In the genomic region with DNA sequence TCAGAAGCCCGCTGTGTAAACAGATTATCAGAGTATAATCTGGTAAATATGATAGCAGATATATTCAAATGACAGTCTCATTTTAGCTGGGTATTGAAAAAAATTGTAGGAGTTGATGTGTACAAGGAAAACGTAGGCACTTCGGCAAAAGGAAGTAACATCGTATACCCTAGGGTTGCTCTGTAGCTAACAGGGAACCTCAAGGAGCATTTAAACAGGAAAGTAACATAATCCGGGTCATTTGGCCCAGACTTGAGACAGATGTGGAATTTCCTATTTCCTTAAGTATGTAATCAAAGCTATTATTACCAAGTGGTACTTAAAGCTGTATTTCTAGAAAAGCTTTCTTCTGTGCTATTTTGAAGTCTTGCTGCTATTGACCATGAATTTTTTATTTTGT, we compare ENCODE assay signal across 24 cellular contexts.
DNase-seq lines count a peak whose midpoint lies in the region; ATAC-seq and TF ChIP-seq lines count a peak whose summit lies in the region.
"Had no signal": no experiment of that assay in that cellular context is flagged by ENCODE, and none has a peak within 500 bp of the region (broad histone marks: within the 10 kb centered on the region; RNA-seq: fewer than 3 reads in every experiment).

No MANE protein-coding gene starts in this region.

- DNase-seq in EH (ENCODE audit: low read depth) (peak; percentile 29), NCI-H524 treated with DMSO at 0.1 percent for 48 hours (lab: John Stamatoyannopoulos, UW) (peak; percentile 52), dermis blood vessel endothelial cell (peak; percentile 81), osteocyte (ENCODE audit: extremely low spot score, unreplicated experiment) (no peak), nucleus accumbens (lab: John Stamatoyannopoulos, UW) (no peak), caudate nucleus (lab: John Stamatoyannopoulos, UW) (no peak), NCI-H510A treated with DMSO at 0.1 percent for 48 hours (lab: John Stamatoyannopoulos, UW) (no peak)
- DNase-seq: C1 segment of cervical spinal cord; CD4-positive, alpha-beta memory T cell; COR-L47; DND-41; MM.1S; NCI-H2029 treated with DMSO at 0.1 percent for 48 hours; NCI-H2171; NCI-H226; NK-92 treated with Interleukin-12 subunit alpha and Interleukin-12 subunit beta, amount 100 ng/mL, for 24 hours; PC-9; Right ventricle myocardium superior; RPMI8226; T-helper 1 cell had no signal

- peak overlapping the region; percentile 78 for H3K27ac Mint-ChIP-seq in osteocyte (ENCODE audit: unreplicated experiment)
- H3K27ac Mint-ChIP-seq: CD4-positive, alpha-beta memory T cell; IgD-negative memory B cell had no signal

- no peak overlapping the region for H3K4me3 Mint-ChIP-seq in osteocyte (ENCODE audit: unreplicated experiment)
- H3K4me3 Mint-ChIP-seq: CD4-positive, alpha-beta memory T cell; IgD-negative memory B cell had no signal

- H3K9me3 Mint-ChIP-seq in osteocyte (ENCODE audit: unreplicated experiment) = peaks cover 3% of the 10 kb centered on the region
- H3K9me3 Mint-ChIP-seq: CD4-positive, alpha-beta memory T cell; IgD-negative memory B cell had no signal

- no peak overlapping the region for H3K27ac ChIP-seq in caudate nucleus (ENCODE audit: low read depth, low read length)
- H3K27ac ChIP-seq: A549, KMS-11, PC-9 had no signal

- peaks cover 28% of the 10 kb centered on the region for H3K4me1 Mint-ChIP-seq in osteocyte (ENCODE audit: unreplicated experiment)

- H3K27me3 Mint-ChIP-seq in osteocyte (ENCODE audit: unreplicated experiment) = no peaks in the 10 kb centered on the region
- H3K27me3 Mint-ChIP-seq: CD4-positive, alpha-beta memory T cell; IgD-negative memory B cell had no signal

- no peak for TF ChIP-seq CTCF in osteocyte (IDR thresholded peaks at IDR 0.05)

- no peaks in the 10 kb centered on the region for H3K36me3 Mint-ChIP-seq in osteocyte (ENCODE audit: unreplicated experiment)

- ATAC-seq in HG02623 (IDR thresholded peaks at IDR 0.05; ENCODE audit: unreplicated experiment) = no peak
- ATAC-seq: A549 had no signal

Comparison
In these comparisons a context has a peak if more than half of its experiments do, and no peak if none do; other contexts are left out.
1. DNase-seq: peak in EH (single experiment), NCI-H524 treated with DMSO at 0.1 percent for 48 hours (single experiment) and dermis blood vessel endothelial cell (single experiment); none in osteocyte (single experiment), nucleus accumbens (0 of 56), caudate nucleus (0 of 61) and NCI-H510A treated with DMSO at 0.1 percent for 48 hours (single experiment).